ENCODE assay signal across 8 cellular contexts in genomic region chr15:66503041-66503648, GRCh38. TPM values are rescaled to one million over a fixed set of nuclear protein-coding genes. Genes with fewer than 3 reads are reported as not detected.
DNase-seq lines count a peak whose midpoint lies in the region; TF ChIP-seq lines count a peak whose summit lies in the region.
"Not testable (repeated sequence)": the region's sequence is repeated elsewhere in the genome, so short reads cannot be mapped to it uniquely, and the experiment has no call there.

No MANE protein-coding gene starts in this region.

- H2AFZ ChIP-seq in neural cell (ENCODE audit: low read depth, low read length) = not testable (repeated sequence)

- not testable (repeated sequence) for H3K9me3 Mint-ChIP-seq in activated naive CD8-positive, alpha-beta T cell (ENCODE audit: low read depth)

- H4K20me1 ChIP-seq in neural cell (ENCODE audit: insufficient read depth) = not testable (repeated sequence)

- peaks cover 42% of the 10 kb centered on the region for H3K79me2 ChIP-seq in neural cell (replicated peaks; ENCODE audit: insufficient read depth, low read length)

- H3K36me3 ChIP-seq in SK-N-MC (ENCODE audit: insufficient read depth, low read length) (peaks cover 62% of the 10 kb centered on the region), subcutaneous abdominal adipose tissue (ENCODE audit: control insufficient read depth in 5 of 5, insufficient read depth in 5 of 5, low read length in 5 of 5) (peaks cover 19 to 50% (median 46%) of the 10 kb centered on the region in 5 donors)
- not testable (repeated sequence) for H3K36me3 ChIP-seq in endocrine pancreas (ENCODE audit: control insufficient read depth, insufficient read depth, low read length); neural cell (ENCODE audit: insufficient read depth, low read length)

- H3K4me1 ChIP-seq in endocrine pancreas (ENCODE audit: control insufficient read depth, insufficient read depth, low read length) (peaks cover 18% of the 10 kb centered on the region), subcutaneous abdominal adipose tissue (ENCODE audit: control insufficient read depth in 5 of 5, insufficient read depth in 5 of 5, low read length in 5 of 5) (peaks cover 2 to 31% (median 30%) of the 10 kb centered on the region in 5 donors)

- not testable (repeated sequence) for H3K9me2 ChIP-seq in neural cell (ENCODE audit: insufficient read depth, low read length)

- peak overlapping the region; percentile 99 for H3K4me2 ChIP-seq in neural cell (ENCODE audit: low read length)

- H3K36me3 Mint-ChIP-seq in activated naive CD8-positive, alpha-beta T cell = peaks cover 32% of the 10 kb centered on the region

- not testable (repeated sequence) for DNase-seq in HL-60 (ENCODE audit: low read depth in 1 of 2, low spot score in 1 of 2); SK-N-MC (ENCODE audit: low read depth, low spot score)

- H3K4me1 Mint-ChIP-seq in activated naive CD8-positive, alpha-beta T cell (ENCODE audit: low read depth) = peaks cover 62% of the 10 kb centered on the region

- TF ChIP-seq RAD21 in neural cell (conservative IDR thresholded peaks at IDR 0.05) = not testable (repeated sequence)

- peak overlapping the region; percentile 100 for H3K27ac Mint-ChIP-seq in activated naive CD8-positive, alpha-beta T cell

- H3K4me3 ChIP-seq in HL-60 (replicated peaks; ENCODE audit: insufficient read depth, low read length) (peak overlapping the region; percentile 86), SK-N-MC (peak overlapping the region; percentile 100), endocrine pancreas (ENCODE audit: control insufficient read depth, insufficient read depth, low read length) (peak overlapping the region; percentile 99), iPS-18c (ENCODE audit: insufficient read depth, low read depth, low read length) (peak overlapping the region; percentile 71), neural cell (ENCODE audit: low read length) (peak overlapping the region; percentile 83), subcutaneous abdominal adipose tissue (ENCODE audit: low read depth in 1 of 5, low read length in 5 of 5) (peak overlapping the region; percentile 82 to 100 (median 94))

- H3K9ac ChIP-seq in SK-N-MC (ENCODE audit: insufficient read length) (peak overlapping the region; percentile 100), endocrine pancreas (ENCODE audit: control insufficient read depth, insufficient read depth, low read length) (peak overlapping the region; percentile 19), neural cell (ENCODE audit: low read length) (peak overlapping the region; percentile 84), subcutaneous abdominal adipose tissue (ENCODE audit: low read length in 5 of 5) (peak overlapping the region; percentile 80 to 100 (median 93))

- not testable (repeated sequence) for H3F3A ChIP-seq in neural cell (ENCODE audit: insufficient read depth, low read length, poor library complexity, severe bottlenecking)

- not testable (repeated sequence) for TF ChIP-seq EP300 in neural cell (conservative IDR thresholded peaks at IDR 0.05; ENCODE audit: poor library complexity, severe bottlenecking)

- not testable (repeated sequence) for H3K27me3 Mint-ChIP-seq in activated naive CD8-positive, alpha-beta T cell

- H3K4me3 Mint-ChIP-seq in activated naive CD8-positive, alpha-beta T cell = peak overlapping the region; percentile 100

- H3K27ac ChIP-seq in C4-2B (peak overlapping the region; percentile 95; the same call in 1 of the 2 replicates), HL-60 (replicated peaks) (peak overlapping the region; percentile 99), SK-N-MC (peak overlapping the region; percentile 95), subcutaneous abdominal adipose tissue (ENCODE audit: low read depth, low read length) (peak overlapping the region; percentile 99)
- H3K27ac ChIP-seq in neural cell (ENCODE audit: low read length) = not testable (repeated sequence)

- H3K9me3 ChIP-seq in SK-N-MC (ENCODE audit: low read depth, low read length); endocrine pancreas (ENCODE audit: control insufficient read depth, low read length); iPS-18c (ENCODE audit: control insufficient read depth, insufficient read depth, low read length); neural cell (ENCODE audit: low read length); subcutaneous abdominal adipose tissue (ENCODE audit: control insufficient read depth in 5 of 5, low read length in 5 of 5): not testable (repeated sequence)

- H3K27me3 ChIP-seq in HL-60 (ENCODE audit: insufficient read depth, poor library complexity, severe bottlenecking); endocrine pancreas (ENCODE audit: control insufficient read depth, insufficient read depth, low read length); neural cell (ENCODE audit: insufficient read depth, low read depth, low read length); subcutaneous abdominal adipose tissue (ENCODE audit: control insufficient read depth in 5 of 5, insufficient read depth in 4 of 5, low read length in 5 of 5): not testable (repeated sequence)

- TF ChIP-seq CTCF in C4-2B (conservative IDR thresholded peaks at IDR 0.05); HL-60 (IDR thresholded peaks at IDR 0.05; ENCODE audit: insufficient read depth, low read length); neural cell (IDR thresholded peaks at IDR 0.05; ENCODE audit: poor library complexity, severe bottlenecking): not testable (repeated sequence)

RNA-seq across cellular contexts. Expression of gene RPL4, which starts 1.5 kb away (rescaled TPM):
- polyA plus RNA-seq in neural cell = 3,693 and 3,727 TPM in 2 replicates
- 3,067 and 3,144 TPM in 2 replicates for polyA minus RNA-seq in neural cell

RNA-seq across cellular contexts. Expression of gene ZWILCH, which starts 2.0 kb away (rescaled TPM):
- 48.8 and 63.1 TPM in 2 replicates for polyA plus RNA-seq in neural cell
- 46.0 and 52.2 TPM in 2 replicates for polyA minus RNA-seq in neural cell

RNA-seq across cellular contexts. Expression of gene SNAPC5, which starts 5.6 kb away (rescaled TPM):
- polyA plus RNA-seq in neural cell = 57.3 and 62.3 TPM in 2 replicates
- 25.6 and 26.8 TPM in 2 replicates for polyA minus RNA-seq in neural cell

Comparison
In these comparisons a context has a peak if more than half of its experiments do, and no peak if none do; other contexts are left out.
1. H3K9ac ChIP-seq: peak in every context shown above with its lines; median percentile 100 in SK-N-MC; 93 in subcutaneous abdominal adipose tissue; 84 in neural cell; 19 in endocrine pancreas.